In genomic region chr12:3803865-3804472, GRCh38 we compare ENCODE assay signal across 1 cellular context.
TF ChIP-seq lines count a peak whose summit lies in the region.

No MANE protein-coding gene starts in this region.

TF ChIP-seq in WTC11, 78 proteins besides CTCF, POLR2A, EP300 and RAD21 (continued from another document):
- TF ChIP-seq FOXP1 (CRISPR knock-in tag; IDR thresholded peaks at IDR 0.05; ENCODE audit: borderline replicate concordance) (no peak), GABPB1 (CRISPR knock-in tag; IDR thresholded peaks at IDR 0.05) (no peak), HMGXB4 (CRISPR knock-in tag; IDR thresholded peaks at IDR 0.05) (no peak), ARID4B (CRISPR knock-in tag; IDR thresholded peaks at IDR 0.05; ENCODE audit: borderline replicate concordance) (no peak)
TF ChIP-seq in WTC11: peak in this region for 0.
